ENCODE assay signal across 8 cellular contexts in genomic region chr9:132160802-132161742, GRCh38. TPM values are rescaled to one million over a fixed set of nuclear protein-coding genes. Genes with fewer than 3 reads are reported as not detected.
A peak's percentile ranks its signal among the peaks of the same experiment; 100 is the strongest.
DNase-seq lines count a peak whose midpoint lies in the region; ATAC-seq and TF ChIP-seq lines count a peak whose summit lies in the region.

No MANE protein-coding gene starts in this region.

- H3K27ac ChIP-seq in HL-60 (replicated peaks), result peak overlapping the region; percentile 65

- no peak for TF ChIP-seq CTCF in HL-60 (IDR thresholded peaks at IDR 0.05; ENCODE audit: insufficient read depth, low read length)
- no peak for TF ChIP-seq CTCF in astrocyte of the spinal cord (IDR thresholded peaks at IDR 0.05; ENCODE audit: low read depth, low read length)

- no peaks in the 10 kb centered on the region for H3K27me3 ChIP-seq in HL-60 (ENCODE audit: insufficient read depth, poor library complexity, severe bottlenecking)

- DNase-seq in AML-193 (lab: John Stamatoyannopoulos, UW), result peak; percentile 78 to 85
- peak; percentile 64 to 94 for DNase-seq in HL-60 (ENCODE audit: low read depth in 1 of 2, low spot score in 1 of 2)
- DNase-seq in T-helper 9 cell, result peak; percentile 24
- DNase-seq in astrocyte of the spinal cord (ENCODE audit: low read depth, low spot score), result peak; percentile 59
- DNase-seq in left kidney (ENCODE audit: low read depth, low spot score), result peak; percentile 82
- DNase-seq in stimulated activated CD4-positive, alpha-beta T cell treated with anti-CD3 and anti-CD28 coated beads, TNF-alpha, amount 100 ng/mL, for 24 hours (ENCODE audit: low read depth in 3 of 3), result peak in 2 of 3 experiments; percentile 18 to 55

- in situ Hi-C loops in astrocyte of the spinal cord (cut with HindIII; ENCODE audit: low sequenced_read_pairs), result no loop called here

- H3K4me3 ChIP-seq in HL-60 (replicated peaks; ENCODE audit: insufficient read depth, low read length), result peak overlapping the region; percentile 75
- H3K4me3 ChIP-seq in astrocyte of the spinal cord (ENCODE audit: low read depth, low read length), result peak overlapping the region; percentile 52

- ATAC-seq in esophagus mucosa (no peak), GM21360 (IDR thresholded peaks at IDR 0.05; ENCODE audit: unreplicated experiment) (no peak)

RNA-seq across cellular contexts. Expression of gene NTNG2, which starts 0.8 kb away (rescaled TPM):
- 0.24 TPM for total RNA-seq in esophagus mucosa

Comparison
In these comparisons a context has a peak if more than half of its experiments do, and no peak if none do; other contexts are left out.
1. DNase-seq: peak in every context shown above with its lines; median percentile 82 in left kidney; 82 in AML-193; 79 in HL-60; 59 in astrocyte of the spinal cord; 36 in stimulated activated CD4-positive, alpha-beta T cell treated with anti-CD3 and anti-CD28 coated beads, TNF-alpha, amount 100 ng/mL, for 24 hours; 24 in T-helper 9 cell.